In genomic region chr9:131799177-131799823, GRCh38 we compare ENCODE assay signal across 9 cellular contexts. TPM values are rescaled to one million over a fixed set of nuclear protein-coding genes. Genes with fewer than 3 reads are reported as not detected.
A peak's percentile ranks its signal among the peaks of the same experiment; 100 is the strongest.
DNase-seq lines count a peak whose midpoint lies in the region; ATAC-seq and TF ChIP-seq lines count a peak whose summit lies in the region.
"Had no signal": no experiment of that assay in that cellular context is flagged by ENCODE, and none has a peak within 500 bp of the region (broad histone marks: within the 10 kb centered on the region; RNA-seq: fewer than 3 reads in every experiment).

No MANE protein-coding gene starts in this region.

- WGBS in sigmoid colon, 2 donors, result 55% methylated on average over 8 of the region's 8 CpGs

- no peak for TF ChIP-seq POLR2A in sigmoid colon (IDR thresholded peaks at IDR 0.05)

- no peaks in the 10 kb centered on the region for H3K4me1 Mint-ChIP-seq in nephron progenitor cell

- H3K4me3 ChIP-seq in effector memory CD4-positive, alpha-beta T cell (ENCODE audit: insufficient read depth, low read depth, low read length, poor library complexity, severe bottlenecking), result no peak overlapping the region
- H3K4me3 ChIP-seq in BE2C (ENCODE audit: low read depth, low read length), result no peak overlapping the region
- no peak overlapping the region for H3K4me3 ChIP-seq in sigmoid colon
- H3K4me3 ChIP-seq: BLaER1 treated with 17β-estradiol and CSF1 and Interleukin-3, amounts not matched to agents 10 nM and 100 nM had no signal

- H3K9me3 Mint-ChIP-seq in nephron progenitor cell, result no peaks in the 10 kb centered on the region

- TF ChIP-seq CTCF in nephron progenitor cell (IDR thresholded peaks at IDR 0.05) (no peak), BE2C (IDR thresholded peaks at IDR 0.05; ENCODE audit: low read depth, low read length) (no peak), sigmoid colon (IDR thresholded peaks at IDR 0.05) (no peak)

- no peaks in the 10 kb centered on the region for H3K36me3 ChIP-seq in effector memory CD4-positive, alpha-beta T cell (ENCODE audit: control insufficient read depth, insufficient read depth, low read length)
- H3K36me3 ChIP-seq in BE2C, result no peaks in the 10 kb centered on the region
- H3K36me3 ChIP-seq in sigmoid colon, result no peaks in the 10 kb centered on the region
- H3K36me3 ChIP-seq: BLaER1 treated with 17β-estradiol and CSF1 and Interleukin-3, amounts not matched to agents 10 nM and 100 nM had no signal

- no peak for TF ChIP-seq EP300 in sigmoid colon (IDR thresholded peaks at IDR 0.05)

- no peak overlapping the region for H3K27ac Mint-ChIP-seq in nephron progenitor cell

- peak; percentile 65 for DNase-seq in Right ventricle myocardium superior
- DNase-seq in Right ventricle myocardium inferior (ENCODE audit: missing footprints), result no peak
- DNase-seq in activated CD4-positive, alpha-beta T cell treated with anti-CD3 and anti-CD28 coated beads for 48 hours, result peak; percentile 69
- DNase-seq in effector memory CD4-positive, alpha-beta T cell, result peak in 2 of 3 donors; percentile 8 to 31
- DNase-seq in nephron progenitor cell, result peak; percentile 96
- no peak for DNase-seq in BE2C
- no peak for DNase-seq in sigmoid colon

- no peaks in the 10 kb centered on the region for H3K4me1 ChIP-seq in effector memory CD4-positive, alpha-beta T cell (ENCODE audit: control insufficient read depth, insufficient read depth, low read length, poor library complexity, severe bottlenecking)
- H3K4me1 ChIP-seq in BE2C, result peaks cover 7% of the 10 kb centered on the region; the same call in 1 of the 2 replicates
- H3K4me1 ChIP-seq in sigmoid colon, result no peaks in the 10 kb centered on the region
- H3K4me1 ChIP-seq: BLaER1 treated with 17β-estradiol and CSF1 and Interleukin-3, amounts not matched to agents 10 nM and 100 nM had no signal

- intact Hi-C loops in Right ventricle myocardium superior (cut with DNase I) (no loop called here), Right ventricle myocardium inferior (cut with DNase I) (no loop called here), sigmoid colon (cut with DNase I) (no loop called here)

- no peaks in the 10 kb centered on the region for H3K9me3 ChIP-seq in effector memory CD4-positive, alpha-beta T cell (ENCODE audit: control insufficient read depth, low read length)
- H3K9me3 ChIP-seq in BE2C (no peaks in the 10 kb centered on the region), sigmoid colon (no peaks in the 10 kb centered on the region)
- H3K9me3 ChIP-seq: BLaER1 treated with 17β-estradiol and CSF1 and Interleukin-3, amounts not matched to agents 10 nM and 100 nM had no signal

- peaks cover 75% of the 10 kb centered on the region for H3K27me3 Mint-ChIP-seq in nephron progenitor cell (ENCODE audit: low read depth, poor library complexity)

- H3K4me3 Mint-ChIP-seq in nephron progenitor cell, result no peak overlapping the region

- H3K27me3 ChIP-seq in effector memory CD4-positive, alpha-beta T cell (replicated peaks; ENCODE audit: control insufficient read depth, insufficient read depth, low read length, poor library complexity, severe bottlenecking), result no peaks in the 10 kb centered on the region
- H3K27me3 ChIP-seq in BE2C (no peaks in the 10 kb centered on the region), sigmoid colon (peaks cover 0 to 27% (median 0%) of the 10 kb centered on the region in 3 donors)
- H3K27me3 ChIP-seq: BLaER1 treated with 17β-estradiol and CSF1 and Interleukin-3, amounts not matched to agents 10 nM and 100 nM had no signal

- no peak overlapping the region for H3K27ac ChIP-seq in effector memory CD4-positive, alpha-beta T cell (ENCODE audit: insufficient read depth, low read length, poor library complexity, severe bottlenecking)
- H3K27ac ChIP-seq in sigmoid colon, result no peak overlapping the region
- H3K27ac ChIP-seq: BLaER1 treated with 17β-estradiol and CSF1 and Interleukin-3, amounts not matched to agents 10 nM and 100 nM had no signal

- no peaks in the 10 kb centered on the region for H3K36me3 Mint-ChIP-seq in nephron progenitor cell (ENCODE audit: low read depth)

- peak; percentile 66 for ATAC-seq in Right ventricle myocardium superior (ENCODE audit: poor library complexity)
- no peak for ATAC-seq in Right ventricle myocardium inferior
- no peak for ATAC-seq in GM21717 (IDR thresholded peaks at IDR 0.05; ENCODE audit: unreplicated experiment)

RNA-seq across cellular contexts. Expression of gene RAPGEF1, which starts 59.4 kb away (rescaled TPM):
- 119 TPM for total RNA-seq in Right ventricle myocardium superior
- 125 TPM for total RNA-seq in Right ventricle myocardium inferior
- 42.8 TPM for polyA plus RNA-seq in BE2C (2012; ENCODE audit: insufficient read depth, insufficient read length, low read depth)
- 10 to 100 TPM; 41.7 to 58.2 (median 49.0) TPM for total RNA-seq in sigmoid colon
- polyA plus RNA-seq in sigmoid colon, result 10 to 100 TPM; 14.4 to 45.3 (median 20.3) TPM

Comparison
In these comparisons a context has a peak if more than half of its experiments do, and no peak if none do; other contexts are left out.
1. DNase-seq: peak in Right ventricle myocardium superior (single experiment), activated CD4-positive, alpha-beta T cell treated with anti-CD3 and anti-CD28 coated beads for 48 hours (single experiment), effector memory CD4-positive, alpha-beta T cell (2 of 3) and nephron progenitor cell (single experiment); none in Right ventricle myocardium inferior (single experiment), BE2C (single experiment) and sigmoid colon (single experiment).